Comparison of ENCODE assay signal across 8 cellular contexts in the genomic region with DNA sequence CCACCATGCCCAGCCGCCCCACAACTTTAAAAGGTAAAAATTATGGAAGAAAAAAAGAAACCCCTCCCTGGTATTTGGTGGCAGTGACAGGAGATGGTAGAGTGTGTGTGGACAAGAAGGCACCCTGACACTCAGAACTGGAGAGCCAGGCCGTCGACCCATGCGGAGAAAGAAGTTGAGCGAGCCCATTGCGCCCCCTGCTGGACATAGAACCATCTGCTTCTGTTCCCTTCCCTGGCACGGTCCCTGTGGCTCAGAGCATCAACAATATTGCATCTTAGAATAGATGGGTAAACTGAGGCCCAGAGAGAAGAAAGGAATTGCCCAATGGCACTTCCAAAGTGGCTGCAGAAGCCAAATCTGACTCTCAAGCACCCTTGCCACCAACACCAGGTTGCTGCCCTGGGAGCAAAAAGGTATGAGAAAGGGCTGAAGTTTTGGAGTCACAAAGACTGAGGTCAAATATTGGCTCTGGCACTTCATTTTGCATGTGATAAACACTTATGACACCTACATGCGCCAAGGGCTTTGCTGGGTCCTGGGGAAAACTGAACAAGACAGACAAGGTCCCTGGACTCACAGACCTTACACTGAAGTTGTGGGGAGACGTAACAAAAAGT. TPM values are rescaled to one million over a fixed set of nuclear protein-coding genes. Genes with fewer than 3 reads are reported as not detected.
A peak's percentile ranks its signal among the peaks of the same experiment; 100 is the strongest.
DNase-seq lines count a peak whose midpoint lies in the region; ATAC-seq and TF ChIP-seq lines count a peak whose summit lies in the region.

No MANE protein-coding gene starts in this region.

- peak; percentile 83 for TF ChIP-seq CTCF in retinal pigment epithelial cell (conservative IDR thresholded peaks at IDR 0.05; ENCODE audit: low read depth, low read length)

- peaks cover 2% of the 10 kb centered on the region for H3K4me1 Mint-ChIP-seq in activated naive CD8-positive, alpha-beta T cell treated with anti-CD3 and anti-CD28 coated beads, Interleukin-2, amount 50 U/mL, for 24 hours

- DNase-seq in EL (peak; percentile 68), NCI-H1092 (lab: John Stamatoyannopoulos, UW) (peak; percentile 86), SW480 (ENCODE audit: low spot score) (peak; percentile 66), left cardiac atrium (peak; percentile 76), retinal pigment epithelial cell (ENCODE audit: low read depth) (peak; percentile 20)
- DNase-seq in activated naive CD8-positive, alpha-beta T cell treated with anti-CD3 and anti-CD28 coated beads, Interleukin-2, amount 50 U/mL, for 24 hours: peak; percentile 86

- H3K4me3 Mint-ChIP-seq in activated naive CD8-positive, alpha-beta T cell treated with anti-CD3 and anti-CD28 coated beads, Interleukin-2, amount 50 U/mL, for 24 hours: no peak overlapping the region

- H3K9me3 Mint-ChIP-seq in activated naive CD8-positive, alpha-beta T cell treated with anti-CD3 and anti-CD28 coated beads, Interleukin-2, amount 50 U/mL, for 24 hours: no peaks in the 10 kb centered on the region

- H3K27ac Mint-ChIP-seq in activated naive CD8-positive, alpha-beta T cell treated with anti-CD3 and anti-CD28 coated beads, Interleukin-2, amount 50 U/mL, for 24 hours: no peak overlapping the region

- H3K27me3 Mint-ChIP-seq in activated naive CD8-positive, alpha-beta T cell treated with anti-CD3 and anti-CD28 coated beads, Interleukin-2, amount 50 U/mL, for 24 hours: peaks cover 2% of the 10 kb centered on the region

- peak; percentile 86 for ATAC-seq in activated naive CD8-positive, alpha-beta T cell treated with anti-CD3 and anti-CD28 coated beads, Interleukin-2, amount 50 U/mL, for 24 hours
- ATAC-seq in left cardiac atrium (peak; percentile 84 to 85), GM21423 (IDR thresholded peaks at IDR 0.05; ENCODE audit: unreplicated experiment) (no peak), HG02678 (IDR thresholded peaks at IDR 0.05; ENCODE audit: unreplicated experiment) (no peak)

- intact Hi-C loops in left cardiac atrium (cut with DNase I): loop anchor here in 1 of 2 donors (1.0 kb wide), 1 partner anchor 22 kb away; no protein-coding TSS in a partner anchor

- H3K36me3 Mint-ChIP-seq in activated naive CD8-positive, alpha-beta T cell treated with anti-CD3 and anti-CD28 coated beads, Interleukin-2, amount 50 U/mL, for 24 hours (ENCODE audit: low read depth): peaks cover 17% of the 10 kb centered on the region

- no peak overlapping the region for H3K4me3 ChIP-seq in retinal pigment epithelial cell (ENCODE audit: low read length)

RNA-seq across cellular contexts. Expression of a gene that starts 8.6 kb away (rescaled TPM):
- total RNA-seq in left cardiac atrium: 10 to 100 TPM; 43.1 to 47.0 TPM

RNA-seq across cellular contexts. Expression of a gene that starts 9.3 kb away (rescaled TPM):
- total RNA-seq in left cardiac atrium: under 1 TPM; 0.18 to 0.68 TPM

RNA-seq across cellular contexts. Expression of a gene that starts 36.6 kb away (rescaled TPM):
- total RNA-seq in left cardiac atrium: 10 to 100 TPM in 1 of 2 donors, 1 to 10 TPM in 1; 9.1 to 11.0 TPM

RNA-seq across cellular contexts. Expression of a gene that starts 50.1 kb away (rescaled TPM):
- total RNA-seq in left cardiac atrium: 10 to 100 TPM; 18.5 TPM

RNA-seq across cellular contexts. Expression of a gene that starts 58.5 kb away (rescaled TPM):
- 10 to 100 TPM; 15.1 to 16.6 TPM for total RNA-seq in left cardiac atrium

Comparison
In these comparisons a context has a peak if more than half of its experiments do, and no peak if none do; other contexts are left out.
1. DNase-seq: peak in every context shown above with its lines; median percentile 86 in NCI-H1092; 86 in activated naive CD8-positive, alpha-beta T cell treated with anti-CD3 and anti-CD28 coated beads, Interleukin-2, amount 50 U/mL, for 24 hours; 76 in left cardiac atrium; 68 in EL; 66 in SW480; 20 in retinal pigment epithelial cell.
2. ATAC-seq: peak in activated naive CD8-positive, alpha-beta T cell treated with anti-CD3 and anti-CD28 coated beads, Interleukin-2, amount 50 U/mL, for 24 hours (single experiment) and left cardiac atrium (2 of 2); none in GM21423 (single experiment) and HG02678 (single experiment).